ENCODE assay signal across 34 cellular contexts in genomic region chr17:48628641-48629410, GRCh38. TPM values are rescaled to one million over a fixed set of nuclear protein-coding genes. Genes with fewer than 3 reads are reported as not detected.
DNase-seq lines count a peak whose midpoint lies in the region; ATAC-seq and TF ChIP-seq lines count a peak whose summit lies in the region.
"Had no signal": no experiment of that assay in that cellular context is flagged by ENCODE, and none has a peak within 500 bp of the region (broad histone marks: within the 10 kb centered on the region; RNA-seq: fewer than 3 reads in every experiment).

No MANE protein-coding gene starts in this region.

- H2BK120ac ChIP-seq in neuronal stem cell (ENCODE audit: low read depth, low read length) = no peak overlapping the region

- H3K4me3 Mint-ChIP-seq in GM23338 = no peak overlapping the region
- H3K4me3 Mint-ChIP-seq: activated CD4-positive, alpha-beta T cell treated with anti-CD3 and anti-CD28 coated beads for 36 hours; activated naive CD8-positive, alpha-beta T cell treated with anti-CD3 and anti-CD28 coated beads, Interleukin-2, amount 10 ng/mL, durations not matched to agents 7 days and 5 days had no signal

- no peak overlapping the region for H2BK12ac ChIP-seq in neuronal stem cell (ENCODE audit: low read length)

- H3K9me3 ChIP-seq in iPS-15b (ENCODE audit: control insufficient read depth, insufficient read depth, low read length) (no peaks in the 10 kb centered on the region), neuronal stem cell (replicated peaks in 1 of 2; ENCODE audit: control insufficient read depth in 2 of 2, insufficient read depth in 1 of 2, low read depth in 1 of 2, low read length in 2 of 2) (no peaks in the 10 kb centered on the region)
- H3K9me3 ChIP-seq: heart right ventricle, prostate gland, sigmoid colon, SK-N-SH had no signal

- H3K4me2 ChIP-seq in GM23338 (no peak overlapping the region), neuronal stem cell (ENCODE audit: insufficient read depth, low read length, poor library complexity, severe bottlenecking) (no peak overlapping the region)
- H3K4me2 ChIP-seq: BLaER1 treated with 17β-estradiol and CSF1 and Interleukin-3, amounts not matched to agents 10 nM and 100 nM; KMS-11; SK-N-SH had no signal

- H3K4me3 ChIP-seq in GM23338 (no peak overlapping the region), iPS-15b (ENCODE audit: low read depth, low read length) (peak overlapping the region; percentile 26), neuronal stem cell (ENCODE audit: low read length in 2 of 2) (no peak overlapping the region)
- H3K4me3 ChIP-seq: BLaER1 treated with 17β-estradiol and CSF1 and Interleukin-3, amounts not matched to agents 10 nM and 100 nM; esophagus muscularis mucosa; heart right ventricle; prostate gland; sigmoid colon had no signal

- no peak overlapping the region for H2BK15ac ChIP-seq in neuronal stem cell (ENCODE audit: low read length)

- WGBS in neuronal stem cell (ENCODE audit: extremely low coverage in 2 of 2, insufficient read length in 2 of 2, insufficient replicate concordance in 1 of 2), 2 donors = no CpG with 5 or more reads among the region's 5 CpGs

- no peak overlapping the region for H4K8ac ChIP-seq in neuronal stem cell (ENCODE audit: low read depth, low read length)

- H2BK5ac ChIP-seq in neuronal stem cell (ENCODE audit: low read length) = no peak overlapping the region

- TF ChIP-seq CTCF in GM23338 (conservative IDR thresholded peaks at IDR 0.05; ENCODE audit: low read depth in 2 of 2) = no peak

- H3K27me3 ChIP-seq in GM23338 (ENCODE audit: insufficient read depth) (peaks cover 100% of the 10 kb centered on the region), iPS-15b (ENCODE audit: control insufficient read depth, insufficient read depth, low read length) (peaks cover 100% of the 10 kb centered on the region), neuronal stem cell (ENCODE audit: control insufficient read depth in 3 of 3, insufficient read depth in 3 of 3, low read depth in 1 of 3, low read length in 3 of 3) (peaks cover 50 to 100% (median 99%) of the 10 kb centered on the region in 3 experiments)

- H3F3A ChIP-seq in GM23338 (replicated peaks; ENCODE audit: low read depth) = peaks cover 47% of the 10 kb centered on the region

- H4K20me1 ChIP-seq in GM23338 (replicated peaks; ENCODE audit: insufficient read depth) = peaks cover 54% of the 10 kb centered on the region

- ATAC-seq in GM23338 (no peak), HG02970 (IDR thresholded peaks at IDR 0.05; ENCODE audit: low FRiP score, unreplicated experiment) (no peak)
- ATAC-seq: activated CD4-positive, alpha-beta T cell treated with anti-CD3 and anti-CD28 coated beads for 36 hours; foreskin keratinocyte; heart right ventricle had no signal

- H2AFZ ChIP-seq in GM23338 = no peak overlapping the region
- no peak overlapping the region for H2AFZ ChIP-seq in neuronal stem cell (ENCODE audit: low read length)

- DNase-seq in GM23338 (ENCODE audit: low spot score) = no peak
- peak; percentile 57 for DNase-seq in MV-4-11 (lab: John Stamatoyannopoulos, UW)
- DNase-seq in neuronal stem cell (ENCODE audit: low spot score) = no peak
- no peak for DNase-seq in NCI-H524 (lab: John Stamatoyannopoulos, UW)
- DNase-seq in HEK293T (ENCODE audit: extremely low spot score) = no peak
- no peak for DNase-seq in NCI-H2227 treated with DMSO at 0.1 percent for 48 hours (lab: John Stamatoyannopoulos, UW)
- DNase-seq: activated CD4-positive, alpha-beta T cell treated with anti-CD3 and anti-CD28 coated beads for 36 hours; activated gamma-delta T cell; activated naive CD8-positive, alpha-beta T cell treated with anti-CD3 and anti-CD28 coated beads, Interleukin-2, amount 10 ng/mL, durations not matched to agents 7 days and 5 days; cortex of kidney; DND-41; foreskin keratinocyte; GOT3; heart right ventricle; mammary epithelial cell; NCI-H1048; NCI-H187 treated with DMSO at 0.1 percent for 48 hours; NCI-H2171 treated with DMSO at 0.1 percent for 48 hours; NCI-H526; sigmoid colon; SK-N-SH; stimulated activated CD4-positive, alpha-beta T cell treated with anti-CD3 and anti-CD28 coated beads, Interleukin-4, amount 100 ng/mL, for 4 hours; stimulated activated naive CD4-positive, alpha-beta T cell; T-helper 2 cell had no signal

- no peak overlapping the region for H3K9ac ChIP-seq in iPS-15b (ENCODE audit: low read depth, low read length)
- H3K9ac ChIP-seq in neuronal stem cell (ENCODE audit: low read depth, low read length, poor library complexity) = no peak overlapping the region
- H3K9ac ChIP-seq: BLaER1 treated with 17β-estradiol and CSF1 and Interleukin-3, amounts not matched to agents 10 nM and 100 nM; KMS-11; SK-N-SH had no signal

- H3K9me2 ChIP-seq in GM23338 (ENCODE audit: insufficient read depth) = no peaks in the 10 kb centered on the region
- H3K9me2 ChIP-seq: SK-N-SH had no signal

- CTCF ChIA-PET in HEK293T (lab: Yijun Ruan, JAX) = interaction anchor here (0.6 to 1.1 kb wide), 3 partner anchors 277 to 718 kb away, joined by 3 to 5 read pairs (median 4); no protein-coding TSS in a partner anchor

- H4K91ac ChIP-seq in neuronal stem cell (ENCODE audit: low read depth, low read length, poor library complexity) = no peak overlapping the region

- H3K4me1 ChIP-seq in GM23338 (ENCODE audit: insufficient read depth) (peaks cover 35% of the 10 kb centered on the region), iPS-15b (ENCODE audit: control insufficient read depth, insufficient read depth, low read length) (peaks cover 2% of the 10 kb centered on the region), neuronal stem cell (ENCODE audit: control insufficient read depth in 2 of 2, insufficient read depth in 1 of 2, low read depth in 1 of 2, low read length in 2 of 2) (peaks cover 0 to 4% of the 10 kb centered on the region in 2 donors)
- H3K4me1 ChIP-seq: foreskin keratinocyte had no signal

- H3K79me2 ChIP-seq in GM23338 (replicated peaks; ENCODE audit: insufficient read depth) = no peaks in the 10 kb centered on the region

- H3K23ac ChIP-seq in neuronal stem cell (ENCODE audit: low read depth, low read length, poor library complexity) = no peak overlapping the region

- H3K79me1 ChIP-seq in neuronal stem cell (ENCODE audit: low read depth, low read length) = no peaks in the 10 kb centered on the region

- H3K36me3 ChIP-seq in GM23338 (ENCODE audit: insufficient read depth) = no peaks in the 10 kb centered on the region
- no peaks in the 10 kb centered on the region for H3K36me3 ChIP-seq in iPS-15b (ENCODE audit: control insufficient read depth, insufficient read depth, low read length)
- H3K36me3 ChIP-seq in neuronal stem cell (replicated peaks in 1 of 2; ENCODE audit: control insufficient read depth in 2 of 2, insufficient read depth in 2 of 2, low read length in 2 of 2) = no peaks in the 10 kb centered on the region
- H3K36me3 ChIP-seq: BLaER1 treated with 17β-estradiol and CSF1 and Interleukin-3, amounts not matched to agents 10 nM and 100 nM; esophagus muscularis mucosa; heart right ventricle; prostate gland; sigmoid colon had no signal

- H3K4me1 Mint-ChIP-seq in GM23338 = peaks cover 13% of the 10 kb centered on the region

- POLR2A ChIA-PET in HEK293T (lab: Yijun Ruan, JAX) = interaction anchor here (1.0 to 4.0 kb wide), 2 partner anchors 8 to 18 kb away, joined by 4 to 23 read pairs; no protein-coding TSS in a partner anchor

- no peak overlapping the region for H3K4ac ChIP-seq in neuronal stem cell (ENCODE audit: low read length)

- H3K27ac ChIP-seq in GM23338 (ENCODE audit: low read depth) (no peak overlapping the region), neuronal stem cell (replicated peaks; ENCODE audit: low read length) (no peak overlapping the region)
- H3K27ac ChIP-seq: BLaER1 treated with 17β-estradiol and CSF1 and Interleukin-3, amounts not matched to agents 10 nM and 100 nM; esophagus muscularis mucosa; foreskin keratinocyte; heart right ventricle; KMS-11; prostate gland; RWPE1; sigmoid colon had no signal

- H3K14ac ChIP-seq in neuronal stem cell (ENCODE audit: low read length) = peak overlapping the region; percentile 5

- no peaks in the 10 kb centered on the region; the same call in 2 of the 3 replicates for H3K36me3 Mint-ChIP-seq in GM23338 (ENCODE audit: low read depth)
- H3K36me3 Mint-ChIP-seq: activated naive CD8-positive, alpha-beta T cell treated with anti-CD3 and anti-CD28 coated beads, Interleukin-2, amount 10 ng/mL, durations not matched to agents 7 days and 5 days had no signal

- H3K27me3 Mint-ChIP-seq in GM23338 (ENCODE audit: insufficient read depth, low read depth, poor library complexity) = peaks cover 97% of the 10 kb centered on the region

- no peak overlapping the region for H3K27ac Mint-ChIP-seq in GM23338
- H3K27ac Mint-ChIP-seq: activated CD4-positive, alpha-beta T cell treated with anti-CD3 and anti-CD28 coated beads for 36 hours; activated naive CD8-positive, alpha-beta T cell treated with anti-CD3 and anti-CD28 coated beads, Interleukin-2, amount 10 ng/mL, durations not matched to agents 7 days and 5 days had no signal

- no peak overlapping the region for H3K18ac ChIP-seq in neuronal stem cell (ENCODE audit: low read length)

- no peaks in the 10 kb centered on the region; the same call in 1 of the 3 replicates for H3K9me3 Mint-ChIP-seq in GM23338
- H3K9me3 Mint-ChIP-seq: activated naive CD8-positive, alpha-beta T cell treated with anti-CD3 and anti-CD28 coated beads, Interleukin-2, amount 10 ng/mL, durations not matched to agents 7 days and 5 days had no signal

- no peak overlapping the region for H2AK5ac ChIP-seq in neuronal stem cell (ENCODE audit: low read depth, low read length)

TF ChIP-seq in HEK293T, 16 proteins besides CTCF, POLR2A, EP300 and RAD21 (continues in another document):
- no peak for TF ChIP-seq BHLHE40 (IDR thresholded peaks at IDR 0.05; ENCODE audit: borderline replicate concordance)

RNA-seq across cellular contexts. Expression of gene HOXB9, which starts 2.7 kb away (rescaled TPM):
- total RNA-seq in GM23338 (2014; rRNA removed; shearing (Covaris generic)) = not detected in 2 replicates
- polyA plus RNA-seq in GM23338 (2016; fragmentation: Nextera tagmentation; extraction: Ambion mirVana) = not detected in 2 replicates
- polyA plus RNA-seq in neuronal stem cell (2013, experiment 1 of 2) = not detected
- not detected for polyA plus RNA-seq in neuronal stem cell (2013, experiment 2 of 2)
- total RNA-seq: cardiac septum, esophagus muscularis mucosa, foreskin keratinocyte, heart right ventricle, temporal lobe had no signal
- polyA plus RNA-seq: foreskin keratinocyte, heart right ventricle, mammary epithelial cell, SK-N-SH had no signal

RNA-seq across cellular contexts. Expression of gene HOXB8, which starts 13.7 kb away (rescaled TPM):
- not detected in 2 replicates for total RNA-seq in GM23338 (2014; rRNA removed; shearing (Covaris generic))
- polyA plus RNA-seq in GM23338 (2016; fragmentation: Nextera tagmentation; extraction: Ambion mirVana) = not detected in 2 replicates
- polyA plus RNA-seq in neuronal stem cell (2013, experiment 1 of 2) = not detected
- polyA plus RNA-seq in neuronal stem cell (2013, experiment 2 of 2) = not detected
- total RNA-seq: activated CD4-positive, alpha-beta T cell treated with anti-CD3 and anti-CD28 coated beads for 36 hours; activated naive CD8-positive, alpha-beta T cell treated with anti-CD3 and anti-CD28 coated beads, Interleukin-2, amount 10 ng/mL, durations not matched to agents 7 days and 5 days; astrocyte; cardiac septum; esophagus muscularis mucosa; foreskin keratinocyte; mammary epithelial cell had no signal
- polyA plus RNA-seq: foreskin keratinocyte, heart right ventricle, mammary epithelial cell, SK-N-SH had no signal

RNA-seq across cellular contexts. Expression of gene HOXB7, which starts 18.0 kb away (rescaled TPM):
- not detected in 2 replicates for total RNA-seq in GM23338 (2014; rRNA removed; shearing (Covaris generic))
- not detected in 2 replicates for polyA plus RNA-seq in GM23338 (2016; fragmentation: Nextera tagmentation; extraction: Ambion mirVana)
- not detected for polyA plus RNA-seq in neuronal stem cell (2013, experiment 1 of 2)
- polyA plus RNA-seq in neuronal stem cell (2013, experiment 2 of 2) = not detected
- total RNA-seq: astrocyte, mammary epithelial cell, temporal lobe had no signal
- polyA plus RNA-seq: SK-N-SH had no signal

RNA-seq across cellular contexts. Expression of gene HOXB6, which starts 24.0 kb away (rescaled TPM):
- total RNA-seq in GM23338 (2014; rRNA removed; shearing (Covaris generic)) = not detected in 2 replicates
- not detected in 2 replicates for polyA plus RNA-seq in GM23338 (2016; fragmentation: Nextera tagmentation; extraction: Ambion mirVana)
- polyA plus RNA-seq in neuronal stem cell (2013, experiment 1 of 2) = not detected
- polyA plus RNA-seq in neuronal stem cell (2013, experiment 2 of 2) = not detected
- total RNA-seq: activated CD4-positive, alpha-beta T cell treated with anti-CD3 and anti-CD28 coated beads for 36 hours; activated naive CD8-positive, alpha-beta T cell treated with anti-CD3 and anti-CD28 coated beads, Interleukin-2, amount 10 ng/mL, durations not matched to agents 7 days and 5 days; astrocyte; foreskin keratinocyte; temporal lobe had no signal
- polyA plus RNA-seq: foreskin keratinocyte, SK-N-SH had no signal

RNA-seq across cellular contexts. Expression of gene HOXB5, which starts 35.2 kb away (rescaled TPM):
- total RNA-seq in GM23338 (2014; rRNA removed; shearing (Covaris generic)) = not detected in 2 replicates
- not detected in 2 replicates for polyA plus RNA-seq in GM23338 (2016; fragmentation: Nextera tagmentation; extraction: Ambion mirVana)
- not detected for polyA plus RNA-seq in neuronal stem cell (2013, experiment 1 of 2)
- polyA plus RNA-seq in neuronal stem cell (2013, experiment 2 of 2) = not detected
- total RNA-seq: activated CD4-positive, alpha-beta T cell treated with anti-CD3 and anti-CD28 coated beads for 36 hours; activated naive CD8-positive, alpha-beta T cell treated with anti-CD3 and anti-CD28 coated beads, Interleukin-2, amount 10 ng/mL, durations not matched to agents 7 days and 5 days; astrocyte; cardiac septum; foreskin keratinocyte; mammary epithelial cell; temporal lobe had no signal
- polyA plus RNA-seq: foreskin keratinocyte, mammary epithelial cell, SK-N-SH had no signal
